In the genomic region with DNA sequence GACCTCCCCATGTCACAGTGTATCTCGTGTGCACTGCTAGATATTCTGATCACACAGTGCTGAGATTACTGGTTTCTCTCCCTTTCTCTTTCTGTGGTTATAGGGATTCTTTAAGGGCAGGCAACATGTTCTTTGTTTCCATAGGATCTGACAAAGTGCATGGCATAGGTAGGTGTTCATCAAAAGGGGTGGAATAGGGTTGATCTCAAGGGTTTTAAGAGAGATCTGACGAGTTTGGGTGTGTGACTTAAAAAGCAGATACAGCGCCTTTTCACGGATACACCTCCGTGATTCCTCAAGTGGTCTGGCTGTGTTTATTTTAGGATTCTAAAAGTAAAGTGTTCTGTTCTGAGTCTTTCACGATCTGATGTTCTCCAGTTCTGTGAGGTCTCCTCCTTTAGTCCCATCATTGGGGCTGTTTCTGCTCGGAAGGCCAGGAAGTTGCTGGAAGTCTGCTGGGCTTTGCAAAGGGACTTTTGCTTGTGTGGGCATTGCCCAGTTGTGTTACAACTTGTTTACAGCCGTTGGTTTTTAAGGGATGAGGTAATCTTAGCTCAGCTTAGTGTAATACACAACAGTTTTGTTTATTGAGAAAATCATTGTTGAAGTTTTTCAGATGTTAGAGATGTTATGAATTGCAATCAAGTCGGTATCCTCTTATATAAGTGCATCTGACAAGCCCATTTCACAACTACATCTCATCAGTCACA, we compare ENCODE assay signal across 2 cellular contexts.
TF ChIP-seq lines count a peak whose summit lies in the region.

No MANE protein-coding gene starts in this region.

TF ChIP-seq in IMR-90, 13 proteins besides CTCF, POLR2A, EP300 and RAD21:
- TF ChIP-seq, protein P1, sequence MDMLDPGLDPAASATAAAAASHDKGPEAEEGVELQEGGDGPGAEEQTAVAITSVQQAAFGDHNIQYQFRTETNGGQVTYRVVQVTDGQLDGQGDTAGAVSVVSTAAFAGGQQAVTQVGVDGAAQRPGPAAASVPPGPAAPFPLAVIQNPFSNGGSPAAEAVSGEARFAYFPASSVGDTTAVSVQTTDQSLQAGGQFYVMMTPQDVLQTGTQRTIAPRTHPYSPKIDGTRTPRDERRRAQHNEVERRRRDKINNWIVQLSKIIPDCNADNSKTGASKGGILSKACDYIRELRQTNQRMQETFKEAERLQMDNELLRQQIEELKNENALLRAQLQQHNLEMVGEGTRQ (IDR thresholded peaks at IDR 0.05; ENCODE audit: low read depth, low read length): no peak
- TF ChIP-seq MAZ (IDR thresholded peaks at IDR 0.05; ENCODE audit: borderline replicate concordance, low read depth, low read length) (no peak), RCOR1 (IDR thresholded peaks at IDR 0.05; ENCODE audit: insufficient replicate concordance, low read length) (no peak), RFX5 (IDR thresholded peaks at IDR 0.05; ENCODE audit: low read depth, low read length) (no peak), CEBPB (IDR thresholded peaks at IDR 0.05; ENCODE audit: low read depth, low read length) (no peak), CHD1 (IDR thresholded peaks at IDR 0.05; ENCODE audit: low read depth, low read length) (no peak)
TF ChIP-seq in IMR-90: peak in this region for 0.

TF ChIP-seq in H1, 55 proteins besides CTCF, POLR2A, EP300 and RAD21:
- no peak for TF ChIP-seq NRF1 (IDR thresholded peaks at IDR 0.05; ENCODE audit: low read depth, low read length)
- TF ChIP-seq HDAC2 (IDR thresholded peaks at IDR 0.05; ENCODE audit: borderline replicate concordance in 1 of 2, low read depth in 2 of 2, low read length in 2 of 2): no peak
- no peak for TF ChIP-seq HDAC6 (IDR thresholded peaks at IDR 0.05; ENCODE audit: low read depth, low read length)
- TF ChIP-seq MAFK (IDR thresholded peaks at IDR 0.05; ENCODE audit: low read depth, low read length): no peak
TF ChIP-seq in H1: peak in this region for 0.
